ENCODE assay signal across 8 cellular contexts in the genomic region with DNA sequence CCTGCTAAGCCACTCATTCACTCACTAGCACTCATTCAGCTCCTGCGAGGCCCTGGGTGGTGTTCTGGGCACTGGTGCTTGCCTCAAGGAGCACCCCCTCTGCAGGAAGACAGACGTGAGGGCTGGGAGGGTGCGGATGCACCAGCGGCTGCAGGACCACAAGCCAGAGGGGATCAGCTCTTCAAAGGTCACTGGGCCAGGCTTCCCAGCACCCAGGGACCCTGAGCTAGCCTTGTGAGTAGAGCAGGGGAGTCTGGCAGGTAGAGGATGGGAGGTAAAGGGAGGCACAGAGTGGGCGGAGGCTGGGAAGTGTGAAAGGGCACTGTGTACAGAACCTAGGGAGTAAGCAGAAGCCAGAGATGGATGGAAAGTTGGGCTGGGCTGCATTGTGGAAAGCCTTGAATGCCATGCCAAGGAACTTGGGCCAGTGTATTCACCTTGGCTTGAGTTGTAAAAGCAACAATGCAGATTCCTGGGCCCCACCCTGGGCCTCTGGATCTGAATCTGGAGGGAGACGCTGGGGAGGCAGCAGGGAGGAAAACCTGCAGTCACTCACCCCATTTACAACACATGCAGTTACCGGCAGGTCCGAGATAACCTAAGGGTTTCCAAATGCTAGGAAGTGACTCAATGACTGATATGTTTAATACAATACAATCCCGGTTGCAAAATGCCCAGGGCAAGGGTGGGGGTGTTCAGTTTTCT. TPM values are rescaled to one million over a fixed set of nuclear protein-coding genes. Genes with fewer than 3 reads are reported as not detected.
DNase-seq lines count a peak whose midpoint lies in the region; ATAC-seq and TF ChIP-seq lines count a peak whose summit lies in the region.

No MANE protein-coding gene starts in this region.

- peak overlapping the region; percentile 90 to 100 (median 95) for H3K4me3 ChIP-seq in breast epithelium
- H3K4me3 ChIP-seq in liver (ENCODE audit: low read depth in 1 of 3, low read length in 3 of 3), result peak overlapping the region; percentile 71 to 88 (median 73)

- peak; percentile 30 to 35 for TF ChIP-seq RAD21 in liver (IDR thresholded peaks at IDR 0.05)

- 20% methylated on average over 9 of the region's 9 CpGs for WGBS in liver

- TF ChIP-seq CTCF in GM20000 (IDR thresholded peaks at IDR 0.05; ENCODE audit: extremely low read depth, missing control alignments) (no peak), breast epithelium (IDR thresholded peaks at IDR 0.05) (no peak), liver (IDR thresholded peaks at IDR 0.05; ENCODE audit: low read depth, low read length, missing input control) (no peak)

- H3K27me3 ChIP-seq in breast epithelium (no peaks in the 10 kb centered on the region), liver (ENCODE audit: control insufficient read depth in 4 of 4, insufficient read depth in 4 of 4, low read length in 3 of 4) (no peaks in the 10 kb centered on the region)

- H3K36me3 ChIP-seq in breast epithelium (no peaks in the 10 kb centered on the region), liver (ENCODE audit: control insufficient read depth in 4 of 4, insufficient read depth in 3 of 4, low read depth in 1 of 4, low read length in 3 of 4) (peaks cover 0 to 10% (median 0%) of the 10 kb centered on the region in 4 donors)

- peak overlapping the region; percentile 89 to 91 for H3K9ac ChIP-seq in liver (ENCODE audit: low read depth in 1 of 2, low read length in 2 of 2)

- H3K9me3 ChIP-seq in breast epithelium, result no peaks in the 10 kb centered on the region
- no peaks in the 10 kb centered on the region for H3K9me3 ChIP-seq in liver (ENCODE audit: control insufficient read depth in 4 of 4, low read length in 3 of 4)

- peak overlapping the region; percentile 97 to 100 for H3K27ac ChIP-seq in breast epithelium
- peak overlapping the region; percentile 97 to 99 for H3K27ac ChIP-seq in liver (ENCODE audit: low read depth in 1 of 2, low read length in 2 of 2)

- H3K4me1 ChIP-seq in breast epithelium (peaks cover 0 to 8% of the 10 kb centered on the region in 2 donors), liver (ENCODE audit: control insufficient read depth in 4 of 4, insufficient read depth in 4 of 4, low read length in 3 of 4) (peaks cover 19 to 65% (median 50%) of the 10 kb centered on the region in 4 donors)

- peak; percentile 53 for DNase-seq in GM20000 (ENCODE audit: low spot score)
- peak in 4 of 5 donors; percentile 23 to 78 (median 33) for DNase-seq in T-helper 1 cell
- peak in 1 of 2 donors; percentile 44 for DNase-seq in breast epithelium (ENCODE audit: low spot score in 2 of 2)
- peak; percentile 27 for DNase-seq in stimulated activated CD8-positive, alpha-beta memory T cell treated with anti-CD3 and anti-CD28 coated beads, Interleukin-4, amount 100 ng/mL, for 24 hours (ENCODE audit: low read depth)
- no peak for DNase-seq in T-helper 9 cell
- no peak for DNase-seq in Ammon's horn (ENCODE audit: low spot score)

- no peak for ATAC-seq in HG03159 (IDR thresholded peaks at IDR 0.05; ENCODE audit: unreplicated experiment)

- no peak for TF ChIP-seq POLR2A in breast epithelium (IDR thresholded peaks at IDR 0.05)

- intact Hi-C loops in breast epithelium (cut with DNase I; ENCODE audit: low total_unique reads), result loop anchor here (10.0 kb wide), 1 partner anchor 81 kb away; no protein-coding TSS in a partner anchor

TF ChIP-seq in liver, 16 proteins besides CTCF, POLR2A, EP300 and RAD21:
- peak; percentile 42 to 83 for TF ChIP-seq EGR1 (IDR thresholded peaks at IDR 0.05; ENCODE audit: low read depth in 2 of 2)
- TF ChIP-seq, protein P1, sequence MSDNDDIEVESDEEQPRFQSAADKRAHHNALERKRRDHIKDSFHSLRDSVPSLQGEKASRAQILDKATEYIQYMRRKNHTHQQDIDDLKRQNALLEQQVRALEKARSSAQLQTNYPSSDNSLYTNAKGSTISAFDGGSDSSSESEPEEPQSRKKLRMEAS (IDR thresholded peaks at IDR 0.05), result peak; percentile 90
- TF ChIP-seq, protein P2, sequence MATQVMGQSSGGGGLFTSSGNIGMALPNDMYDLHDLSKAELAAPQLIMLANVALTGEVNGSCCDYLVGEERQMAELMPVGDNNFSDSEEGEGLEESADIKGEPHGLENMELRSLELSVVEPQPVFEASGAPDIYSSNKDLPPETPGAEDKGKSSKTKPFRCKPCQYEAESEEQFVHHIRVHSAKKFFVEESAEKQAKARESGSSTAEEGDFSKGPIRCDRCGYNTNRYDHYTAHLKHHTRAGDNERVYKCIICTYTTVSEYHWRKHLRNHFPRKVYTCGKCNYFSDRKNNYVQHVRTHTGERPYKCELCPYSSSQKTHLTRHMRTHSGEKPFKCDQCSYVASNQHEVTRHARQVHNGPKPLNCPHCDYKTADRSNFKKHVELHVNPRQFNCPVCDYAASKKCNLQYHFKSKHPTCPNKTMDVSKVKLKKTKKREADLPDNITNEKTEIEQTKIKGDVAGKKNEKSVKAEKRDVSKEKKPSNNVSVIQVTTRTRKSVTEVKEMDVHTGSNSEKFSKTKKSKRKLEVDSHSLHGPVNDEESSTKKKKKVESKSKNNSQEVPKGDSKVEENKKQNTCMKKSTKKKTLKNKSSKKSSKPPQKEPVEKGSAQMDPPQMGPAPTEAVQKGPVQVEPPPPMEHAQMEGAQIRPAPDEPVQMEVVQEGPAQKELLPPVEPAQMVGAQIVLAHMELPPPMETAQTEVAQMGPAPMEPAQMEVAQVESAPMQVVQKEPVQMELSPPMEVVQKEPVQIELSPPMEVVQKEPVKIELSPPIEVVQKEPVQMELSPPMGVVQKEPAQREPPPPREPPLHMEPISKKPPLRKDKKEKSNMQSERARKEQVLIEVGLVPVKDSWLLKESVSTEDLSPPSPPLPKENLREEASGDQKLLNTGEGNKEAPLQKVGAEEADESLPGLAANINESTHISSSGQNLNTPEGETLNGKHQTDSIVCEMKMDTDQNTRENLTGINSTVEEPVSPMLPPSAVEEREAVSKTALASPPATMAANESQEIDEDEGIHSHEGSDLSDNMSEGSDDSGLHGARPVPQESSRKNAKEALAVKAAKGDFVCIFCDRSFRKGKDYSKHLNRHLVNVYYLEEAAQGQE (IDR thresholded peaks at IDR 0.05), result peak; percentile 74
- TF ChIP-seq GABPA (IDR thresholded peaks at IDR 0.05 in 1 of 2, conservative IDR thresholded peaks at IDR 0.05 in 1 of 2), result peak; percentile 31 to 40
- TF ChIP-seq FOXA1 (IDR thresholded peaks at IDR 0.05), result peak; percentile 56
- peak; percentile 67 to 87 for TF ChIP-seq JUND (IDR thresholded peaks at IDR 0.05)
- TF ChIP-seq, protein P3, sequence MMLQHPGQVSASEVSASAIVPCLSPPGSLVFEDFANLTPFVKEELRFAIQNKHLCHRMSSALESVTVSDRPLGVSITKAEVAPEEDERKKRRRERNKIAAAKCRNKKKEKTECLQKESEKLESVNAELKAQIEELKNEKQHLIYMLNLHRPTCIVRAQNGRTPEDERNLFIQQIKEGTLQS (IDR thresholded peaks at IDR 0.05), result peak; percentile 80
- no peak for TF ChIP-seq TAF1 (conservative IDR thresholded peaks at IDR 0.05)
- TF ChIP-seq NR2F2 (IDR thresholded peaks at IDR 0.05), result peak; percentile 73
- peak; percentile 48 for TF ChIP-seq FOXA2 (IDR thresholded peaks at IDR 0.05)
- peak; percentile 97 for TF ChIP-seq RXRA (IDR thresholded peaks at IDR 0.05)
- TF ChIP-seq HNF4G (IDR thresholded peaks at IDR 0.05), result no peak
- peak; percentile 48 for TF ChIP-seq YY1 (IDR thresholded peaks at IDR 0.05)
- TF ChIP-seq, protein P4, sequence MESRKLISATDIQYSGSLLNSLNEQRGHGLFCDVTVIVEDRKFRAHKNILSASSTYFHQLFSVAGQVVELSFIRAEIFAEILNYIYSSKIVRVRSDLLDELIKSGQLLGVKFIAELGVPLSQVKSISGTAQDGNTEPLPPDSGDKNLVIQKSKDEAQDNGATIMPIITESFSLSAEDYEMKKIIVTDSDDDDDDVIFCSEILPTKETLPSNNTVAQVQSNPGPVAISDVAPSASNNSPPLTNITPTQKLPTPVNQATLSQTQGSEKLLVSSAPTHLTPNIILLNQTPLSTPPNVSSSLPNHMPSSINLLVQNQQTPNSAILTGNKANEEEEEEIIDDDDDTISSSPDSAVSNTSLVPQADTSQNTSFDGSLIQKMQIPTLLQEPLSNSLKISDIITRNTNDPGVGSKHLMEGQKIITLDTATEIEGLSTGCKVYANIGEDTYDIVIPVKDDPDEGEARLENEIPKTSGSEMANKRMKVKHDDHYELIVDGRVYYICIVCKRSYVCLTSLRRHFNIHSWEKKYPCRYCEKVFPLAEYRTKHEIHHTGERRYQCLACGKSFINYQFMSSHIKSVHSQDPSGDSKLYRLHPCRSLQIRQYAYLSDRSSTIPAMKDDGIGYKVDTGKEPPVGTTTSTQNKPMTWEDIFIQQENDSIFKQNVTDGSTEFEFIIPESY (IDR thresholded peaks at IDR 0.05), result peak; percentile 70
- peak; percentile 80 for TF ChIP-seq SP1 (IDR thresholded peaks at IDR 0.05)
- TF ChIP-seq HNF4A (conservative IDR thresholded peaks at IDR 0.05), result peak; percentile 72 to 83

RNA-seq across cellular contexts. Expression of a gene that starts 1.7 kb away (rescaled TPM):
- total RNA-seq in breast epithelium (10 to 100 TPM; 18.7 to 53.4 (median 51.8) TPM), liver (10 to 100 TPM; 18.0 to 61.9 TPM)
- 10 to 100 TPM; 15.5 to 41.8 TPM for polyA plus RNA-seq in liver

RNA-seq across cellular contexts. Expression of a gene that starts 46.9 kb away (rescaled TPM):
- total RNA-seq in breast epithelium (10 to 100 TPM; 32.4 to 54.6 (median 51.8) TPM), liver (10 to 100 TPM; 16.5 to 16.6 TPM)
- polyA plus RNA-seq in liver, result 10 to 100 TPM; 26.9 to 39.0 TPM

Comparison
In these comparisons a context has a peak if more than half of its experiments do, and no peak if none do; other contexts are left out.
1. DNase-seq: peak in GM20000 (single experiment), T-helper 1 cell (4 of 5) and stimulated activated CD8-positive, alpha-beta memory T cell treated with anti-CD3 and anti-CD28 coated beads, Interleukin-4, amount 100 ng/mL, for 24 hours (single experiment); none in T-helper 9 cell (single experiment) and Ammon's horn (single experiment).